Comparison of ENCODE assay signal across 28 cellular contexts in genomic region chr20:58819921-58820320, GRCh38. TPM values are rescaled to one million over a fixed set of nuclear protein-coding genes. Genes with fewer than 3 reads are reported as not detected.
"Had no signal": no experiment of that assay in that cellular context is flagged by ENCODE, and none has a peak within 500 bp of the region (broad histone marks: within the 10 kb centered on the region; RNA-seq: fewer than 3 reads in every experiment).

No MANE protein-coding gene starts in this region.

- H3K9me3 ChIP-seq: ovary, psoas muscle, right lobe of liver, sigmoid colon, stomach, thoracic aorta, thyroid gland, upper lobe of left lung, vagina had no signal

- H3K4me1 Mint-ChIP-seq: neural crest cell had no signal

- H3K4me3 ChIP-seq: ovary, psoas muscle, right lobe of liver, sigmoid colon, stomach, thoracic aorta, thyroid gland, tibial nerve, upper lobe of left lung, vagina had no signal

- H3K36me3 ChIP-seq: ovary, right lobe of liver, sigmoid colon, stomach, thoracic aorta, thyroid gland, tibial nerve, upper lobe of left lung, vagina had no signal

- H3K27me3 Mint-ChIP-seq: progenitor cell of endocrine pancreas had no signal

- ATAC-seq: naive thymus-derived CD8-positive, alpha-beta T cell; natural killer cell treated with Interleukin-12 subunit alpha and Interleukin-12 subunit beta and Interleukin-15 and Interleukin-18, amount 100 ng/mL, for 72 hours; psoas muscle; right cardiac atrium; right lobe of liver; stimulated activated effector memory CD8-positive, alpha-beta T cell treated with anti-CD3 and anti-CD28 coated beads, Interleukin-12 subunit alpha, Interleukin-12 subunit beta, amount 100 ng/mL, for 72 hours; stimulated activated naive B cell treated with anti-CD40 and anti-IgM and Interleukin-4, amounts not matched to agents 10 μg/mL and 1 μg/mL and 100 μg/mL, for 72 hours had no signal

- H3K27me3 ChIP-seq: ovary, right lobe of liver, sigmoid colon, thyroid gland, tibial nerve, upper lobe of left lung, vagina had no signal

- H3K27ac Mint-ChIP-seq: naive thymus-derived CD8-positive, alpha-beta T cell; natural killer cell treated with Interleukin-12 subunit alpha and Interleukin-12 subunit beta and Interleukin-15 and Interleukin-18, amount 100 ng/mL, for 72 hours; nephron progenitor cell; progenitor cell of endocrine pancreas; stimulated activated effector memory CD8-positive, alpha-beta T cell treated with anti-CD3 and anti-CD28 coated beads, Interleukin-12 subunit alpha, Interleukin-12 subunit beta, amount 100 ng/mL, for 72 hours; stimulated activated naive B cell treated with anti-CD40 and anti-IgM and Interleukin-4, amounts not matched to agents 10 μg/mL and 1 μg/mL and 100 μg/mL, for 72 hours; stimulated activated naive CD8-positive, alpha-beta T cell treated with anti-CD3 and anti-CD28 coated beads, Interleukin-15, Interleukin-2, amounts not matched to agents 100 ng/mL and 50 ng/mL, for 24 hours had no signal

- H3K27ac ChIP-seq: ovary, parathyroid adenoma, psoas muscle, right lobe of liver, sigmoid colon, stomach, thoracic aorta, thyroid gland, tibial nerve, upper lobe of left lung, vagina had no signal

- H3K4me3 Mint-ChIP-seq: naive thymus-derived CD8-positive, alpha-beta T cell; natural killer cell treated with Interleukin-12 subunit alpha and Interleukin-12 subunit beta and Interleukin-15 and Interleukin-18, amount 100 ng/mL, for 72 hours; nephron progenitor cell; neural crest cell; stimulated activated effector memory CD8-positive, alpha-beta T cell treated with anti-CD3 and anti-CD28 coated beads, Interleukin-12 subunit alpha, Interleukin-12 subunit beta, amount 100 ng/mL, for 72 hours; stimulated activated naive B cell treated with anti-CD40 and anti-IgM and Interleukin-4, amounts not matched to agents 10 μg/mL and 1 μg/mL and 100 μg/mL, for 72 hours; stimulated activated naive CD8-positive, alpha-beta T cell treated with anti-CD3 and anti-CD28 coated beads, Interleukin-15, Interleukin-2, amounts not matched to agents 100 ng/mL and 50 ng/mL, for 24 hours had no signal

- H3K36me3 Mint-ChIP-seq: natural killer cell treated with Interleukin-12 subunit alpha and Interleukin-12 subunit beta and Interleukin-15 and Interleukin-18, amount 100 ng/mL, for 72 hours; stimulated activated effector memory CD8-positive, alpha-beta T cell treated with anti-CD3 and anti-CD28 coated beads, Interleukin-12 subunit alpha, Interleukin-12 subunit beta, amount 100 ng/mL, for 72 hours had no signal

- H3K9me3 Mint-ChIP-seq: natural killer cell treated with Interleukin-12 subunit alpha and Interleukin-12 subunit beta and Interleukin-15 and Interleukin-18, amount 100 ng/mL, for 72 hours; neural crest cell; stimulated activated effector memory CD8-positive, alpha-beta T cell treated with anti-CD3 and anti-CD28 coated beads, Interleukin-12 subunit alpha, Interleukin-12 subunit beta, amount 100 ng/mL, for 72 hours had no signal

- DNase-seq: naive thymus-derived CD8-positive, alpha-beta T cell; nephron progenitor cell; occipital lobe; ovary; psoas muscle; right cardiac atrium; right lobe of liver; sigmoid colon; small intestine; stimulated activated CD4-positive, alpha-beta T cell treated with anti-CD3 and anti-CD28 coated beads, Interleukin-15, amount 100 ng/mL, for 24 hours; stimulated activated CD4-positive, alpha-beta T cell treated with anti-CD3 and anti-CD28 coated beads, Interleukin-2, amount 100 ng/mL, for 24 hours; stimulated activated CD4-positive, alpha-beta T cell treated with anti-CD3 and anti-CD28 coated beads, Interleukin-2, amount 100 ng/mL, for 48 hours; stimulated activated CD4-positive, alpha-beta T cell treated with anti-CD3 and anti-CD28 coated beads, Interleukin-4, amount 100 ng/mL, for 24 hours; stimulated activated naive B cell treated with anti-CD40 and anti-IgM and Interleukin-4, amounts not matched to agents 10 μg/mL and 1 μg/mL and 100 μg/mL, for 72 hours; stimulated activated naive CD4-positive, alpha-beta T cell treated with Interleukin-2 at 50 U/mL for 16 hours; stomach; thyroid gland; trophoblast cell; upper lobe of left lung had no signal

- H3K4me1 ChIP-seq: parathyroid adenoma, right lobe of liver, sigmoid colon, stomach, thyroid gland, tibial nerve, upper lobe of left lung, vagina had no signal

RNA-seq across cellular contexts. Expression of gene GNAS-AS1, which starts 30.8 kb away (rescaled TPM):
- total RNA-seq: vagina had no signal
